36 cellular contexts compared by ENCODE assay signal in genomic region chr9:109005678-109006077, GRCh38.
"Had no signal": no experiment of that assay in that cellular context is flagged by ENCODE, and none has a peak within 500 bp of the region (broad histone marks: within the 10 kb centered on the region; RNA-seq: fewer than 3 reads in every experiment).

No MANE protein-coding gene starts in this region.

- H3K27ac ChIP-seq: adrenal gland, body of pancreas, brain microvascular endothelial cell, breast epithelium, VCaP had no signal

- FAIRE-seq: astrocyte, TTC549 had no signal

- DNase-seq: activated CD4-positive, alpha-beta memory T cell treated with anti-CD3 and anti-CD28 coated beads for 36 hours; activated CD4-positive, alpha-beta T cell treated with anti-CD3 and anti-CD28 coated beads for 4 hours; activated CD4-positive, alpha-beta T cell treated with anti-CD3 and anti-CD28 coated beads, Interleukin-2, amount 10 ng/mL, durations not matched to agents 24 days and 14 days; activated CD4-positive, alpha-beta T cell treated with anti-CD3 and anti-CD28 coated beads, Interleukin-2, amount 50 U/mL, for 1 hour; activated CD4-positive, alpha-beta T cell treated with anti-CD3 and anti-CD28 coated beads, Interleukin-2, amount 50 U/mL, for 4 hours; activated CD4-positive, CD25-positive, alpha-beta regulatory T cell; activated CD8-positive, alpha-beta memory T cell treated with anti-CD3 and anti-CD28 coated beads, Interleukin-2, amount 50 U/mL, for 4 hours; activated CD8-positive, alpha-beta T cell treated with anti-CD3 and anti-CD28 coated beads for 36 hours; activated effector memory CD4-positive, alpha-beta T cell treated with anti-CD3 and anti-CD28 coated beads, Interleukin-2, amount 50 U/mL, for 16 hours; activated gamma-delta T cell treated with Interleukin-2 at 50 U/mL for 16 hours; activated naive CD4-positive, alpha-beta T cell; activated naive CD4-positive, alpha-beta T cell treated with anti-CD3 and anti-CD28 coated beads for 36 hours; activated naive CD4-positive, alpha-beta T cell treated with anti-CD3 and anti-CD28 coated beads, Interleukin-2, amount 50 U/mL, for 16 hours; activated naive CD8-positive, alpha-beta T cell treated with anti-CD3 and anti-CD28 coated beads for 36 hours; activated T-cell treated with anti-CD3 and anti-CD28 coated beads for 4 hours; activated T-cell treated with anti-CD3 and anti-CD28 coated beads, Interleukin-2, amount 50 U/mL, for 1 hour; activated T-cell treated with anti-CD3 and anti-CD28 coated beads, Interleukin-2, amount 50 U/mL, for 4 hours; activated T-cell treated with anti-CD3 and anti-CD28 coated beads, Interleukin-2, amount 50 U/mL, for 72 hours; adrenal gland; amniotic stem cell; aorta; body of pancreas; brain microvascular endothelial cell; caudate nucleus; cerebellar nuclear complex; T-helper 1 cell; T-helper 2 cell; T-helper 9 cell had no signal

- H3K4me1 ChIP-seq: breast epithelium had no signal

- H3K27me3 ChIP-seq: adrenal gland, body of pancreas, brain microvascular endothelial cell, breast epithelium had no signal

- ATAC-seq: activated CD4-positive, CD25-positive, alpha-beta regulatory T cell treated with anti-CD3 and anti-CD28 coated beads, Interleukin-2, amount 50 U/mL, for 24 hours; activated CD8-positive, alpha-beta T cell treated with anti-CD3 and anti-CD28 coated beads for 36 hours; activated naive CD4-positive, alpha-beta T cell treated with anti-CD3 and anti-CD28 coated beads, Interleukin-2, amount 50 U/mL, for 72 hours; activated T-cell treated with anti-CD3 and anti-CD28 coated beads, Interleukin-2, amount 50 U/mL, for 4 hours; activated T-cell treated with anti-CD3 and anti-CD28 coated beads, Interleukin-2, amount 50 U/mL, for 72 hours; activated T-helper 17 cell treated with anti-CD3 and anti-CD28 coated beads, Interleukin-2, amount 50 U/mL, for 72 hours; body of pancreas; WTC11 had no signal

- H3K36me3 ChIP-seq: adrenal gland, brain microvascular endothelial cell, breast epithelium had no signal

- H3K4me3 ChIP-seq: adrenal gland, body of pancreas, breast epithelium had no signal
